ENCODE assay signal across 10 cellular contexts in genomic region chr19:1025080-1025479, GRCh38. TPM values are rescaled to one million over a fixed set of nuclear protein-coding genes. Genes with fewer than 3 reads are reported as not detected.
A peak's percentile ranks its signal among the peaks of the same experiment; 100 is the strongest.
DNase-seq lines count a peak whose midpoint lies in the region; ATAC-seq, FAIRE-seq and TF ChIP-seq lines count a peak whose summit lies in the region.
"Not testable (repeated sequence)": the region's sequence is repeated elsewhere in the genome, so short reads cannot be mapped to it uniquely, and the experiment has no call there.
"Had no signal": no experiment of that assay in that cellular context is flagged by ENCODE, and none has a peak within 500 bp of the region (broad histone marks: within the 10 kb centered on the region; RNA-seq: fewer than 3 reads in every experiment).

No MANE protein-coding gene starts in this region.

- not testable (repeated sequence) for H3K27me3 Mint-ChIP-seq in CD8-positive, alpha-beta memory T cell; activated naive CD4-positive, alpha-beta T cell treated with anti-CD3 and anti-CD28 coated beads for 36 hours (ENCODE audit: low read depth); chondrocyte (ENCODE audit: low read depth); nephron progenitor cell (ENCODE audit: low read depth, poor library complexity)

- not testable (repeated sequence) for H3K4me3 ChIP-seq in CD8-positive, alpha-beta memory T cell (ENCODE audit: low read length); HepG2 (replicated peaks in 1 of 3; ENCODE audit: insufficient read depth in 1 of 3, low read depth in 2 of 3, low read length in 3 of 3); tibial artery

- WGBS in HepG2 (ENCODE audit: low lambda C conversion rate): 43% methylated on average over 6 of the region's 6 CpGs

- H3K36me3 ChIP-seq in CD8-positive, alpha-beta memory T cell (ENCODE audit: insufficient read depth, low read length); HepG2 (replicated peaks in 1 of 2; ENCODE audit: control insufficient read depth in 1 of 2, insufficient read depth in 2 of 2, low read length in 2 of 2); tibial artery: not testable (repeated sequence)

- not testable (repeated sequence) for TF ChIP-seq CTCF in RWPE1 (conservative IDR thresholded peaks at IDR 0.05; ENCODE audit: low read depth); chondrocyte (IDR thresholded peaks at IDR 0.05); HepG2 (CRISPR knock-in tag; IDR thresholded peaks at IDR 0.05); nephron progenitor cell (IDR thresholded peaks at IDR 0.05); tibial artery (IDR thresholded peaks at IDR 0.05)

- not testable (repeated sequence) for FAIRE-seq in HepG2 (lab: Jason Lieb, UNC)

- not testable (repeated sequence) for TF ChIP-seq RAD21 in HepG2 (CRISPR knock-in tag; IDR thresholded peaks at IDR 0.05)

- intact Hi-C loops in activated naive CD4-positive, alpha-beta T cell treated with anti-CD3 and anti-CD28 coated beads for 36 hours (cut with micrococcal nuclease): loop anchor here (10.0 kb wide), 1 partner anchor 380 kb away; the partner anchor contains the start of genes DAZAP1 and GAMT
- intact Hi-C loops in HepG2 (cut with micrococcal nuclease; ENCODE audit: unreplicated experiment); tibial artery (cut with DNase I; ENCODE audit: low total_unique reads): not testable (repeated sequence)

- H3K27me3 ChIP-seq in CD8-positive, alpha-beta memory T cell (ENCODE audit: insufficient read depth, low read length, poor library complexity, severe bottlenecking); HepG2 (ENCODE audit: control insufficient read depth in 1 of 2, insufficient read depth in 2 of 2, low read length in 2 of 2); tibial artery: not testable (repeated sequence)

- not testable (repeated sequence) for DNase-seq in CD8-positive, alpha-beta memory T cell; RWPE1 (ENCODE audit: low spot score); activated naive CD4-positive, alpha-beta T cell treated with anti-CD3 and anti-CD28 coated beads for 36 hours; chondrocyte (ENCODE audit: low spot score); HepG2 (ENCODE audit: low spot score); nephron progenitor cell; tibial artery

- not testable (repeated sequence) for H4K20me1 ChIP-seq in HepG2 (ENCODE audit: insufficient read depth, low read length)

- ATAC-seq in HepG2: not testable (repeated sequence)

- peak overlapping the region in 5 of 7 donors; percentile 48 to 84 (median 63) for H3K4me3 Mint-ChIP-seq in CD8-positive, alpha-beta memory T cell
- peak overlapping the region; percentile 36 for H3K4me3 Mint-ChIP-seq in activated naive CD4-positive, alpha-beta T cell treated with anti-CD3 and anti-CD28 coated beads for 36 hours
- not testable (repeated sequence) for H3K4me3 Mint-ChIP-seq in chondrocyte (ENCODE audit: unreplicated experiment)
- H3K4me3 Mint-ChIP-seq in nephron progenitor cell: peak overlapping the region; percentile 43

- in situ Hi-C loops in HepG2 (cut with HindIII; ENCODE audit: extremely low pct_ligation_motif_present, low pct_unique_long_range_greater_than_20kb): not testable (repeated sequence)

- not testable (repeated sequence) for TF ChIP-seq EP300 in HepG2 (IDR thresholded peaks at IDR 0.05; ENCODE audit: low read depth in 2 of 2, low read length in 2 of 2); HepG2 (CRISPR knock-in tag; IDR thresholded peaks at IDR 0.05; ENCODE audit: borderline replicate concordance)

- peak overlapping the region in 4 of 8 donors; percentile 6 to 58 (median 52) for H3K27ac Mint-ChIP-seq in CD8-positive, alpha-beta memory T cell
- not testable (repeated sequence) for H3K27ac Mint-ChIP-seq in activated naive CD4-positive, alpha-beta T cell treated with anti-CD3 and anti-CD28 coated beads for 36 hours; nephron progenitor cell
- peak overlapping the region; percentile 59 for H3K27ac Mint-ChIP-seq in chondrocyte (ENCODE audit: unreplicated experiment)

- not testable (repeated sequence) for H3K9me3 ChIP-seq in CD8-positive, alpha-beta memory T cell (ENCODE audit: low read length); HepG2 (ENCODE audit: low read length); tibial artery

- peaks cover 34% of the 10 kb centered on the region for H3K79me2 ChIP-seq in HepG2 (ENCODE audit: insufficient read depth, low read length)

- H3K36me3 Mint-ChIP-seq in CD8-positive, alpha-beta memory T cell: peaks cover 0 to 23% (median 0%) of the 10 kb centered on the region in 3 donors
- H3K36me3 Mint-ChIP-seq in activated naive CD4-positive, alpha-beta T cell treated with anti-CD3 and anti-CD28 coated beads for 36 hours (ENCODE audit: low read depth); chondrocyte (ENCODE audit: low read depth); nephron progenitor cell (ENCODE audit: low read depth): not testable (repeated sequence)

- BruUV-seq in HepG2 (replicated peaks; lab: Mats Ljungman, UMichigan): not testable (repeated sequence)

- peaks cover 34% of the 10 kb centered on the region for H3K4me1 ChIP-seq in CD8-positive, alpha-beta memory T cell (ENCODE audit: insufficient read depth, low read length)
- peaks cover 24% of the 10 kb centered on the region for H3K4me1 ChIP-seq in HepG2 (ENCODE audit: insufficient read depth, low read length)
- H3K4me1 ChIP-seq in tibial artery: peaks cover 0 to 54% (median 38%) of the 10 kb centered on the region in 4 donors

- POLR2A ChIA-PET in CD8-positive, alpha-beta memory T cell (lab: Charles Lee): interaction anchor here (0.7 to 9.2 kb wide), 7 partner anchors 14 to 828 kb away, joined by 3 to 143 read pairs (median 6); partner anchors contain the start of genes ABCA7 and ARHGAP45
- POLR2A ChIA-PET in RWPE1 (lab: Yijun Ruan, JAX; ENCODE audit: low non-redundant PET): not testable (repeated sequence)
- POLR2A ChIA-PET in HepG2 (lab: Yijun Ruan, JAX): interaction anchor here (1.2 to 6.7 kb wide), 5 partner anchors 15 to 88 kb away, joined by 3 to 71 read pairs (median 6); partner anchors contain the start of genes ABCA7 and WDR18

- H3K4me2 ChIP-seq in HepG2 (ENCODE audit: low read depth, low read length): peak overlapping the region; percentile 97; the same call in 1 of the 2 replicates

- H3K9me3 Mint-ChIP-seq in CD8-positive, alpha-beta memory T cell; activated naive CD4-positive, alpha-beta T cell treated with anti-CD3 and anti-CD28 coated beads for 36 hours; chondrocyte (ENCODE audit: low read depth); nephron progenitor cell: not testable (repeated sequence)

- H2AFZ ChIP-seq in HepG2 (ENCODE audit: low read length): not testable (repeated sequence)

- CTCF ChIA-PET in CD8-positive, alpha-beta memory T cell (lab: Charles Lee): interaction anchor here (1.3 to 8.4 kb wide), 2 partner anchors 15 to 41 kb away, joined by 4 to 62 read pairs; partner anchors contain the start of genes ABCA7 and ARHGAP45
- CTCF ChIA-PET in RWPE1 (lab: Yijun Ruan, JAX); activated naive CD4-positive, alpha-beta T cell treated with anti-CD3 and anti-CD28 coated beads for 36 hours (lab: Charles Lee); HepG2 (lab: Yijun Ruan, JAX; ENCODE audit: low intra/inter-chr PET ratio, low total read pairs): not testable (repeated sequence)

- H3K27ac ChIP-seq in CD8-positive, alpha-beta memory T cell (ENCODE audit: low read depth, low read length); HepG2 (ENCODE audit: extremely low read length, insufficient read depth, low read length): not testable (repeated sequence)
- peak overlapping the region; percentile 99; the same call in 1 of the 2 replicates for H3K27ac ChIP-seq in RWPE1
- peak overlapping the region; percentile 98 to 99 for H3K27ac ChIP-seq in tibial artery

- TF ChIP-seq POLR2A in HepG2 (IDR thresholded peaks at IDR 0.05; ENCODE audit: insufficient read depth in 1 of 2, low read depth in 2 of 2, low read length in 2 of 2): not testable (repeated sequence)

- H3K4me1 Mint-ChIP-seq in CD8-positive, alpha-beta memory T cell: peaks cover 22 to 40% (median 27%) of the 10 kb centered on the region in 3 donors
- peaks cover 15% of the 10 kb centered on the region for H3K4me1 Mint-ChIP-seq in activated naive CD4-positive, alpha-beta T cell treated with anti-CD3 and anti-CD28 coated beads for 36 hours (ENCODE audit: low read depth)
- H3K4me1 Mint-ChIP-seq in chondrocyte (ENCODE audit: low read depth) (peaks cover 29% of the 10 kb centered on the region), nephron progenitor cell (peaks cover 13% of the 10 kb centered on the region)

- not testable (repeated sequence) for H3K9ac ChIP-seq in HepG2 (ENCODE audit: insufficient read depth, low read depth, low read length)

RNA-seq across cellular contexts. Expression of gene CNN2, which starts 1.3 kb away (rescaled TPM):
- 10 to 100 TPM; 78.1 to 78.9 TPM for total RNA-seq in CD8-positive, alpha-beta memory T cell
- 792 TPM for polyA plus RNA-seq in CD8-positive, alpha-beta memory T cell
- 100 to 1,000 TPM; 104 TPM for total RNA-seq in activated naive CD4-positive, alpha-beta T cell treated with anti-CD3 and anti-CD28 coated beads for 36 hours
- total RNA-seq in chondrocyte: 258 to 363 TPM (median 357 TPM) in 3 replicates
- total RNA-seq in HepG2 (2016; rRNA removed; fragmentation: Illumina TruSeq; extraction: Trizol): 70.0 and 84.5 TPM in 2 replicates
- total RNA-seq in HepG2 (2016; cell fraction: cytosol; rRNA removed; fragmentation: Illumina TruSeq; extraction: Trizol; ENCODE audit: low read depth): 29.8 and 31.9 TPM in 2 replicates
- 66.1 and 74.6 TPM in 2 replicates for total RNA-seq in HepG2 (2016; cell fraction: insoluble cytoplasmic fraction; rRNA removed; fragmentation: Illumina TruSeq; extraction: Trizol)
- total RNA-seq in HepG2 (2016; cell fraction: membrane; rRNA removed; fragmentation: Illumina TruSeq; extraction: Trizol): 70.9 and 77.3 TPM in 2 replicates
- total RNA-seq in HepG2 (2016; cell fraction: nucleus; rRNA removed; fragmentation: Illumina TruSeq; extraction: Trizol): 37.1 and 39.3 TPM in 2 replicates
- 58.1 and 63.6 TPM in 2 replicates for polyA plus RNA-seq in HepG2 (2011; rRNA removed)
- 71.9 and 76.4 TPM in 2 replicates for polyA plus RNA-seq in HepG2 (2011; cell fraction: cytosol; rRNA removed)
- polyA plus RNA-seq in HepG2 (2011; cell fraction: nucleus; rRNA removed): 59.2 and 73.6 TPM in 2 replicates
- 37.6 and 46.6 TPM in 2 replicates for polyA plus RNA-seq in HepG2 (2012)
- 36.8 and 41.0 TPM in 2 replicates for polyA plus RNA-seq in HepG2 (2016; cell fraction: cytosol; fragmentation: Illumina TruSeq; extraction: Trizol; ENCODE audit: low read depth)
- polyA plus RNA-seq in HepG2 (2016; cell fraction: insoluble cytoplasmic fraction; fragmentation: Illumina TruSeq; extraction: Trizol; ENCODE audit: low read depth): 82.0 and 114 TPM in 2 replicates
- 75.2 and 79.7 TPM in 2 replicates for polyA plus RNA-seq in HepG2 (2016; cell fraction: membrane; fragmentation: Illumina TruSeq; extraction: Trizol; ENCODE audit: low read depth)
- polyA plus RNA-seq in HepG2 (2016; cell fraction: nucleus; fragmentation: Illumina TruSeq; extraction: Trizol; ENCODE audit: insufficient read depth, low read depth): 90.2 and 93.1 TPM in 2 replicates
- 84.2 and 138 TPM in 2 replicates for polyA minus RNA-seq in HepG2 (2011; rRNA and poly(A)+ RNA removed; ENCODE audit: low replicate concordance)
- polyA minus RNA-seq in HepG2 (2011; cell fraction: cytosol; rRNA and poly(A)+ RNA removed): 122 and 138 TPM in 2 replicates
- polyA minus RNA-seq in HepG2 (2011; cell fraction: nucleus; rRNA and poly(A)+ RNA removed): 21.5 and 28.6 TPM in 2 replicates

RNA-seq across cellular contexts. Expression of gene RNU6-2, which starts 3.8 kb away (rescaled TPM):
- not detected for total RNA-seq in CD8-positive, alpha-beta memory T cell
- not detected for polyA plus RNA-seq in CD8-positive, alpha-beta memory T cell
- not detected for total RNA-seq in activated naive CD4-positive, alpha-beta T cell treated with anti-CD3 and anti-CD28 coated beads for 36 hours
- not detected in 3 replicates for total RNA-seq in chondrocyte
- under 0.01 TPM in 1 of 2 replicates, not detected in the other for total RNA-seq in HepG2 (2016; rRNA removed; fragmentation: Illumina TruSeq; extraction: Trizol)
- under 0.01 TPM in 2 replicates for total RNA-seq in HepG2 (2016; cell fraction: cytosol; rRNA removed; fragmentation: Illumina TruSeq; extraction: Trizol; ENCODE audit: low read depth)
- total RNA-seq in HepG2 (2016; cell fraction: insoluble cytoplasmic fraction; rRNA removed; fragmentation: Illumina TruSeq; extraction: Trizol): under 0.01 TPM in 1 of 2 replicates, not detected in the other
- under 0.01 TPM in 1 of 2 replicates, not detected in the other for total RNA-seq in HepG2 (2016; cell fraction: membrane; rRNA removed; fragmentation: Illumina TruSeq; extraction: Trizol)
- total RNA-seq in HepG2 (2016; cell fraction: nucleus; rRNA removed; fragmentation: Illumina TruSeq; extraction: Trizol): not detected in 2 replicates
- not detected in 2 replicates for polyA plus RNA-seq in HepG2 (2011; rRNA removed)
- not detected in 2 replicates for polyA plus RNA-seq in HepG2 (2011; cell fraction: cytosol; rRNA removed)
- polyA plus RNA-seq in HepG2 (2011; cell fraction: nucleus; rRNA removed): not detected in 2 replicates
- polyA plus RNA-seq in HepG2 (2012): not detected in 2 replicates
- polyA plus RNA-seq in HepG2 (2016; cell fraction: cytosol; fragmentation: Illumina TruSeq; extraction: Trizol; ENCODE audit: low read depth): not detected in 2 replicates
- polyA plus RNA-seq in HepG2 (2016; cell fraction: insoluble cytoplasmic fraction; fragmentation: Illumina TruSeq; extraction: Trizol; ENCODE audit: low read depth): not detected in 2 replicates
- polyA plus RNA-seq in HepG2 (2016; cell fraction: membrane; fragmentation: Illumina TruSeq; extraction: Trizol; ENCODE audit: low read depth): not detected in 2 replicates
- not detected in 2 replicates for polyA plus RNA-seq in HepG2 (2016; cell fraction: nucleus; fragmentation: Illumina TruSeq; extraction: Trizol; ENCODE audit: insufficient read depth, low read depth)
- polyA minus RNA-seq in HepG2 (2011; rRNA and poly(A)+ RNA removed; ENCODE audit: low replicate concordance): under 0.01 TPM in 1 of 2 replicates, not detected in the other
- polyA minus RNA-seq in HepG2 (2011; cell fraction: cytosol; rRNA and poly(A)+ RNA removed): under 0.01 TPM in 1 of 2 replicates, not detected in the other
- not detected in 2 replicates for polyA minus RNA-seq in HepG2 (2011; cell fraction: nucleus; rRNA and poly(A)+ RNA removed)
- total RNA-seq: LHCN-M2, PC-3 had no signal
- polyA plus RNA-seq: CD14-positive monocyte had no signal

RNA-seq across cellular contexts. Expression of gene TMEM259, which starts 4.2 kb away (rescaled TPM):
- total RNA-seq in CD8-positive, alpha-beta memory T cell: 100 to 1,000 TPM; 151 to 157 TPM
- 84.6 TPM for polyA plus RNA-seq in CD8-positive, alpha-beta memory T cell
- total RNA-seq in activated naive CD4-positive, alpha-beta T cell treated with anti-CD3 and anti-CD28 coated beads for 36 hours: 100 to 1,000 TPM; 105 to 109 TPM
- total RNA-seq in chondrocyte (120 to 130 TPM (median 120 TPM) in 3 replicates), HepG2 (2016; rRNA removed; fragmentation: Illumina TruSeq; extraction: Trizol) (20.5 and 64.7 TPM in 2 replicates)
- 30.1 and 37.5 TPM in 2 replicates for total RNA-seq in HepG2 (2016; cell fraction: cytosol; rRNA removed; fragmentation: Illumina TruSeq; extraction: Trizol; ENCODE audit: low read depth)
- total RNA-seq in HepG2 (2016; cell fraction: insoluble cytoplasmic fraction; rRNA removed; fragmentation: Illumina TruSeq; extraction: Trizol): 17.1 and 68.9 TPM in 2 replicates
- 50.5 and 59.4 TPM in 2 replicates for total RNA-seq in HepG2 (2016; cell fraction: membrane; rRNA removed; fragmentation: Illumina TruSeq; extraction: Trizol)
- total RNA-seq in HepG2 (2016; cell fraction: nucleus; rRNA removed; fragmentation: Illumina TruSeq; extraction: Trizol): 58.0 and 76.3 TPM in 2 replicates
- polyA plus RNA-seq in HepG2 (2011; rRNA removed): 164 and 232 TPM in 2 replicates
- polyA plus RNA-seq in HepG2 (2011; cell fraction: cytosol; rRNA removed): 108 and 161 TPM in 2 replicates
- 1,157 and 1,454 TPM in 2 replicates for polyA plus RNA-seq in HepG2 (2011; cell fraction: nucleus; rRNA removed)
- 55.1 and 79.6 TPM in 2 replicates for polyA plus RNA-seq in HepG2 (2012)
- 28.3 and 31.6 TPM in 2 replicates for polyA plus RNA-seq in HepG2 (2016; cell fraction: cytosol; fragmentation: Illumina TruSeq; extraction: Trizol; ENCODE audit: low read depth)
- 28.7 and 28.8 TPM in 2 replicates for polyA plus RNA-seq in HepG2 (2016; cell fraction: insoluble cytoplasmic fraction; fragmentation: Illumina TruSeq; extraction: Trizol; ENCODE audit: low read depth)
- polyA plus RNA-seq in HepG2 (2016; cell fraction: membrane; fragmentation: Illumina TruSeq; extraction: Trizol; ENCODE audit: low read depth): 47.1 and 48.7 TPM in 2 replicates
- polyA plus RNA-seq in HepG2 (2016; cell fraction: nucleus; fragmentation: Illumina TruSeq; extraction: Trizol; ENCODE audit: insufficient read depth, low read depth): 234 and 238 TPM in 2 replicates
- polyA minus RNA-seq in HepG2 (2011; rRNA and poly(A)+ RNA removed; ENCODE audit: low replicate concordance): 129 and 199 TPM in 2 replicates
- 47.6 and 51.1 TPM in 2 replicates for polyA minus RNA-seq in HepG2 (2011; cell fraction: cytosol; rRNA and poly(A)+ RNA removed)
- polyA minus RNA-seq in HepG2 (2011; cell fraction: nucleus; rRNA and poly(A)+ RNA removed): 58.8 and 65.8 TPM in 2 replicates

RNA-seq across cellular contexts. Expression of gene ABCA7, which starts 14.8 kb away (rescaled TPM):
- total RNA-seq in CD8-positive, alpha-beta memory T cell: 10 to 100 TPM; 33.8 to 39.5 TPM
- 14.1 TPM for polyA plus RNA-seq in CD8-positive, alpha-beta memory T cell
- total RNA-seq in activated naive CD4-positive, alpha-beta T cell treated with anti-CD3 and anti-CD28 coated beads for 36 hours: 10 to 100 TPM; 24.4 to 30.1 TPM
- total RNA-seq in chondrocyte (6.7 to 15.9 TPM (median 8.9 TPM) in 3 replicates), HepG2 (2016; rRNA removed; fragmentation: Illumina TruSeq; extraction: Trizol) (1.3 and 4.4 TPM in 2 replicates)
- 3.4 and 3.5 TPM in 2 replicates for total RNA-seq in HepG2 (2016; cell fraction: cytosol; rRNA removed; fragmentation: Illumina TruSeq; extraction: Trizol; ENCODE audit: low read depth)
- 2.5 and 6.4 TPM in 2 replicates for total RNA-seq in HepG2 (2016; cell fraction: insoluble cytoplasmic fraction; rRNA removed; fragmentation: Illumina TruSeq; extraction: Trizol)
- 1.7 and 2.0 TPM in 2 replicates for total RNA-seq in HepG2 (2016; cell fraction: membrane; rRNA removed; fragmentation: Illumina TruSeq; extraction: Trizol)
- total RNA-seq in HepG2 (2016; cell fraction: nucleus; rRNA removed; fragmentation: Illumina TruSeq; extraction: Trizol): 7.8 and 9.7 TPM in 2 replicates
- 32.4 and 41.2 TPM in 2 replicates for polyA plus RNA-seq in HepG2 (2011; rRNA removed)
- polyA plus RNA-seq in HepG2 (2011; cell fraction: cytosol; rRNA removed): 27.7 and 35.9 TPM in 2 replicates
- polyA plus RNA-seq in HepG2 (2011; cell fraction: nucleus; rRNA removed): 316 and 410 TPM in 2 replicates
- 29.1 and 29.7 TPM in 2 replicates for polyA plus RNA-seq in HepG2 (2012)
- 0.23 and 0.72 TPM in 2 replicates for polyA plus RNA-seq in HepG2 (2016; cell fraction: cytosol; fragmentation: Illumina TruSeq; extraction: Trizol; ENCODE audit: low read depth)
- 1.6 and 2.2 TPM in 2 replicates for polyA plus RNA-seq in HepG2 (2016; cell fraction: insoluble cytoplasmic fraction; fragmentation: Illumina TruSeq; extraction: Trizol; ENCODE audit: low read depth)
- 0.54 and 0.71 TPM in 2 replicates for polyA plus RNA-seq in HepG2 (2016; cell fraction: membrane; fragmentation: Illumina TruSeq; extraction: Trizol; ENCODE audit: low read depth)
- 25.9 and 28.7 TPM in 2 replicates for polyA plus RNA-seq in HepG2 (2016; cell fraction: nucleus; fragmentation: Illumina TruSeq; extraction: Trizol; ENCODE audit: insufficient read depth, low read depth)
- polyA minus RNA-seq in HepG2 (2011; rRNA and poly(A)+ RNA removed; ENCODE audit: low replicate concordance): 20.1 and 68.5 TPM in 2 replicates
- 20.8 and 23.1 TPM in 2 replicates for polyA minus RNA-seq in HepG2 (2011; cell fraction: cytosol; rRNA and poly(A)+ RNA removed)
- 41.6 and 44.5 TPM in 2 replicates for polyA minus RNA-seq in HepG2 (2011; cell fraction: nucleus; rRNA and poly(A)+ RNA removed)

RNA-seq across cellular contexts. Expression of gene GRIN3B, which starts 24.9 kb away (rescaled TPM):
- not detected for total RNA-seq in CD8-positive, alpha-beta memory T cell
- polyA plus RNA-seq in CD8-positive, alpha-beta memory T cell: not detected
- under 1 TPM in 1 of 2 experiments, not detected in 1; 0.10 TPM for total RNA-seq in activated naive CD4-positive, alpha-beta T cell treated with anti-CD3 and anti-CD28 coated beads for 36 hours
- 0.31 to 0.67 TPM (median 0.33 TPM) in 3 replicates for total RNA-seq in chondrocyte
- 0.07 TPM in 1 of 2 replicates, not detected in the other for total RNA-seq in HepG2 (2016; rRNA removed; fragmentation: Illumina TruSeq; extraction: Trizol)
- not detected in 2 replicates for total RNA-seq in HepG2 (2016; cell fraction: cytosol; rRNA removed; fragmentation: Illumina TruSeq; extraction: Trizol; ENCODE audit: low read depth)
- 0.17 TPM in 1 of 2 replicates, not detected in the other for total RNA-seq in HepG2 (2016; cell fraction: insoluble cytoplasmic fraction; rRNA removed; fragmentation: Illumina TruSeq; extraction: Trizol)
- not detected in 2 replicates for total RNA-seq in HepG2 (2016; cell fraction: membrane; rRNA removed; fragmentation: Illumina TruSeq; extraction: Trizol)
- 0.28 TPM in 1 of 2 replicates, not detected in the other for total RNA-seq in HepG2 (2016; cell fraction: nucleus; rRNA removed; fragmentation: Illumina TruSeq; extraction: Trizol)
- polyA plus RNA-seq in HepG2 (2011; rRNA removed): 0.20 and 0.34 TPM in 2 replicates
- 0.15 and 0.47 TPM in 2 replicates for polyA plus RNA-seq in HepG2 (2011; cell fraction: cytosol; rRNA removed)
- 2.8 and 7.1 TPM in 2 replicates for polyA plus RNA-seq in HepG2 (2011; cell fraction: nucleus; rRNA removed)
- 0.23 and 0.28 TPM in 2 replicates for polyA plus RNA-seq in HepG2 (2012)
- polyA plus RNA-seq in HepG2 (2016; cell fraction: cytosol; fragmentation: Illumina TruSeq; extraction: Trizol; ENCODE audit: low read depth): not detected in 2 replicates
- not detected in 2 replicates for polyA plus RNA-seq in HepG2 (2016; cell fraction: insoluble cytoplasmic fraction; fragmentation: Illumina TruSeq; extraction: Trizol; ENCODE audit: low read depth)
- not detected in 2 replicates for polyA plus RNA-seq in HepG2 (2016; cell fraction: membrane; fragmentation: Illumina TruSeq; extraction: Trizol; ENCODE audit: low read depth)
- 0.27 and 0.38 TPM in 2 replicates for polyA plus RNA-seq in HepG2 (2016; cell fraction: nucleus; fragmentation: Illumina TruSeq; extraction: Trizol; ENCODE audit: insufficient read depth, low read depth)
- polyA minus RNA-seq in HepG2 (2011; rRNA and poly(A)+ RNA removed; ENCODE audit: low replicate concordance): 0.42 TPM in 1 of 2 replicates, not detected in the other
- polyA minus RNA-seq in HepG2 (2011; cell fraction: cytosol; rRNA and poly(A)+ RNA removed): not detected in 2 replicates
- 0.13 and 0.37 TPM in 2 replicates for polyA minus RNA-seq in HepG2 (2011; cell fraction: nucleus; rRNA and poly(A)+ RNA removed)
